ENCODE assay signal across 8 cellular contexts in the genomic region with DNA sequence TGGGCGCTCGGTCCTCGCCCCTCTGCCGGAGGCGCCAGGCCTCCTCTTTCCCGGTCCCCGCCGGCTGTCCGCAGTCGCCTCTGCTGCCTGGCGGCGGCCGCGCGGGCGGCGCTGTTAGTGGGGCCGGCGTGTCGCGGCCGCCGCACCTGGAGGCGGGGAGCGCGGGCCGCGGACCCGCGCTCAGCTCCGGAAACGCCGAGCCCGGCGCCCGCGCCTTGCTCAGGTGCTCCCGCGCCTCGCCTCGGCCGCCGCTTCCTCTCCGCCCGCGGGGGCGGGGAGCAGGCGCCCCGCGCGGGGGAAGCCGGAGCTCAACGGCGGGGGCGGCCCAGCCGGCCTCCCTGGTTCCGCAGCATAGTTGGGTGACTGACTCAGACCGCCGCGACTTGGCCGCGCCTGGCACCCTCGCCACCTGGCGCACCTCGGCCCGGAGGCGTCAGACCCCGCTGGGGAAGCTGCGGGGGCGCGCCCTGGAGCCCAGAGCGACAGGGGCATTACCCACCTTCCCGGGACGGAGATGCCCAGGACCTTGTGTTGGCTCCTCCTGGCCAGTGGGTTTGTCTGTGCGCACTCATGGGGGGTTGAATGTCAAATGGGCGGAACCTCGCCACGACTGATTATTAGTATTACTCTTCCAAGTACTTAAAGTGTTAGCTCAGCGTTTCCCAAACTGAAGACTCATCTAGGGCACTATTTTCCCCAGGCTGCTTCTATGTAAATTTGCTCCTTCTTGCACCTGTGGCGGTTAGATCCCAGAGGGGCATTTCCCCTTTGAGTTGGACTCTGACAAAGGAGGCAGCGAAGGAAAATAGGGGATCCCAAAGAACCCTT. TPM values are rescaled to one million over a fixed set of nuclear protein-coding genes. Genes with fewer than 3 reads are reported as not detected.
DNase-seq lines count a peak whose midpoint lies in the region; ATAC-seq and TF ChIP-seq lines count a peak whose summit lies in the region.

A gene with protein sequence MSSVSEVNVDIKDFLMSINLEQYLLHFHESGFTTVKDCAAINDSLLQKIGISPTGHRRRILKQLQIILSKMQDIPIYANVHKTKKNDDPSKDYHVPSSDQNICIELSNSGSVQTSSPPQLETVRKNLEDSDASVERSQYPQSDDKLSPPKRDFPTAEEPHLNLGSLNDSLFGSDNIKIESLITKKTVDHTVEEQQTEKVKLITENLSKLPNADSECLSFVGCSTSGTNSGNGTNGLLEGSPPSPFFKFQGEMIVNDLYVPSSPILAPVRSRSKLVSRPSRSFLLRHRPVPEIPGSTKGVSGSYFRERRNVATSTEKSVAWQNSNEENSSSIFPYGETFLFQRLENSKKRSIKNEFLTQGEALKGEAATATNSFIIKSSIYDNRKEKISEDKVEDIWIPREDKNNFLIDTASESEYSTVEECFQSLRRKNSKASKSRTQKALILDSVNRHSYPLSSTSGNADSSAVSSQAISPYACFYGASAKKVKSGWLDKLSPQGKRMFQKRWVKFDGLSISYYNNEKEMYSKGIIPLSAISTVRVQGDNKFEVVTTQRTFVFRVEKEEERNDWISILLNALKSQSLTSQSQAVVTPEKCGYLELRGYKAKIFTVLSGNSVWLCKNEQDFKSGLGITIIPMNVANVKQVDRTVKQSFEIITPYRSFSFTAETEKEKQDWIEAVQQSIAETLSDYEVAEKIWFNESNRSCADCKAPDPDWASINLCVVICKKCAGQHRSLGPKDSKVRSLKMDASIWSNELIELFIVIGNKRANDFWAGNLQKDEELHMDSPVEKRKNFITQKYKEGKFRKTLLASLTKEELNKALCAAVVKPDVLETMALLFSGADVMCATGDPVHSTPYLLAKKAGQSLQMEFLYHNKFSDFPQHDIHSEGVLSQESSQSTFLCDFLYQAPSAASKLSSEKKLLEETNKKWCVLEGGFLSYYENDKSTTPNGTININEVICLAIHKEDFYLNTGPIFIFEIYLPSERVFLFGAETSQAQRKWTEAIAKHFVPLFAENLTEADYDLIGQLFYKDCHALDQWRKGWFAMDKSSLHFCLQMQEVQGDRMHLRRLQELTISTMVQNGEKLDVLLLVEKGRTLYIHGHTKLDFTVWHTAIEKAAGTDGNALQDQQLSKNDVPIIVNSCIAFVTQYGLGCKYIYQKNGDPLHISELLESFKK (N-terminal part only) (minus strand): TSS at position 258 of the 828 bp plus-strand sequence. CDS start 15,028 bp downstream, outside the sequence.

- no peaks in the 10 kb centered on the region for H3K9me3 ChIP-seq in lung (ENCODE audit: control insufficient read depth in 2 of 2, insufficient read depth in 1 of 2, low read length in 1 of 2)

- H3K4me3 Mint-ChIP-seq in activated CD4-positive, alpha-beta T cell treated with anti-CD3 and anti-CD28 coated beads, Interleukin-2, amount 10 ng/mL, durations not matched to agents 24 days and 14 days = peak within 1 kb of the TSS; percentile 87

- no peaks in the 10 kb centered on the region for H3K4me1 ChIP-seq in lung (ENCODE audit: control insufficient read depth in 2 of 2, insufficient read depth in 2 of 2, low read length in 2 of 2)

- intact Hi-C loops in activated CD4-positive, alpha-beta T cell treated with anti-CD3 and anti-CD28 coated beads, Interleukin-2, amount 10 ng/mL, durations not matched to agents 24 days and 14 days (cut with micrococcal nuclease) = loop anchor here (1.0 kb wide), 5 partner anchors 11 to 150 kb away; no protein-coding TSS in a partner anchor

- no peaks in the 10 kb centered on the region for H3K27me3 ChIP-seq in lung (ENCODE audit: control insufficient read depth, insufficient read depth)

- H3K27ac Mint-ChIP-seq in activated CD4-positive, alpha-beta T cell treated with anti-CD3 and anti-CD28 coated beads, Interleukin-2, amount 10 ng/mL, durations not matched to agents 24 days and 14 days = peak within 1 kb of the TSS; percentile 96

- H3K36me3 Mint-ChIP-seq in activated CD4-positive, alpha-beta T cell treated with anti-CD3 and anti-CD28 coated beads, Interleukin-2, amount 10 ng/mL, durations not matched to agents 24 days and 14 days (ENCODE audit: low read depth) = peaks cover 25% of the 10 kb centered on the region

- peaks cover 38% of the 10 kb centered on the region for H3K4me1 Mint-ChIP-seq in activated CD4-positive, alpha-beta T cell treated with anti-CD3 and anti-CD28 coated beads, Interleukin-2, amount 10 ng/mL, durations not matched to agents 24 days and 14 days

- ATAC-seq in GM18499 (IDR thresholded peaks at IDR 0.05; ENCODE audit: insufficient read depth, unreplicated experiment) (peak; percentile 29), lung (ENCODE audit: insufficient read depth, low FRiP score) (peak; percentile 86)

- H3K9me3 Mint-ChIP-seq in activated CD4-positive, alpha-beta T cell treated with anti-CD3 and anti-CD28 coated beads, Interleukin-2, amount 10 ng/mL, durations not matched to agents 24 days and 14 days = peaks cover 3% of the 10 kb centered on the region

- 1% methylated on average over 60 to 81 of the region's 81 CpGs for WGBS in lung, 2 donors

- H3K27me3 Mint-ChIP-seq in activated CD4-positive, alpha-beta T cell treated with anti-CD3 and anti-CD28 coated beads, Interleukin-2, amount 10 ng/mL, durations not matched to agents 24 days and 14 days = peaks cover 7% of the 10 kb centered on the region

- TF ChIP-seq CTCF in HFF-Myc (IDR thresholded peaks at IDR 0.05; ENCODE audit: low read depth, low read length, missing control alignments) (no peak), lung (IDR thresholded peaks at IDR 0.05; ENCODE audit: control extremely low read depth, extremely low read depth) (no peak)

- peak within 1 kb of the TSS in 1 of 2 donors; percentile 90 for H3K27ac ChIP-seq in lung (ENCODE audit: low read depth in 1 of 2, low read length in 1 of 2)

- DNase-seq in HFF-Myc (ENCODE audit: extremely low read depth, low read depth) = no peak
- peak; percentile 45 for DNase-seq in NCI-H1105 (lab: John Stamatoyannopoulos, UW)
- peak; percentile 93 for DNase-seq in activated CD4-positive, alpha-beta T cell treated with anti-CD3 and anti-CD28 coated beads, Interleukin-2, amount 10 ng/mL, durations not matched to agents 24 days and 14 days
- peak; percentile 10 for DNase-seq in cortex of kidney (lab: John Stamatoyannopoulos, UW)
- DNase-seq in lung (ENCODE audit: low spot score) = peak; percentile 69
- peak; percentile 39 for DNase-seq in stimulated activated CD8-positive, alpha-beta memory T cell treated with anti-CD3 and anti-CD28 coated beads, Interleukin-12 subunit alpha, Interleukin-12 subunit beta, amount 100 ng/mL, for 24 hours (ENCODE audit: extremely low read depth)
- DNase-seq in amniotic stem cell (lab: John Stamatoyannopoulos, UW) = no peak

- H3K36me3 ChIP-seq in lung (ENCODE audit: control insufficient read depth in 2 of 2, insufficient read depth in 2 of 2, low read length in 2 of 2) = no peaks in the 10 kb centered on the region

- H3K4me3 ChIP-seq in HFF-Myc (replicated peaks; ENCODE audit: low read depth, low read length) (peak within 1 kb of the TSS; percentile 26; the same call in 1 of the 2 replicates), lung (peak within 1 kb of the TSS; percentile 62)

RNA-seq across cellular contexts. Expression of the gene that starts here (rescaled TPM):
- total RNA-seq in activated CD4-positive, alpha-beta T cell treated with anti-CD3 and anti-CD28 coated beads, Interleukin-2, amount 10 ng/mL, durations not matched to agents 24 days and 14 days = 45.3 and 45.4 TPM in 2 replicates
- 10 to 100 TPM; 32.7 to 77.8 TPM for total RNA-seq in lung
- 1 to 10 TPM; 5.9 to 7.6 TPM for polyA plus RNA-seq in lung

Comparison
In these comparisons a context has a peak if more than half of its experiments do, and no peak if none do; other contexts are left out.
1. DNase-seq: peak in NCI-H1105 (single experiment), activated CD4-positive, alpha-beta T cell treated with anti-CD3 and anti-CD28 coated beads, Interleukin-2, amount 10 ng/mL, durations not matched to agents 24 days and 14 days (single experiment), cortex of kidney (single experiment), lung (single experiment) and stimulated activated CD8-positive, alpha-beta memory T cell treated with anti-CD3 and anti-CD28 coated beads, Interleukin-12 subunit alpha, Interleukin-12 subunit beta, amount 100 ng/mL, for 24 hours (single experiment); none in HFF-Myc (single experiment) and amniotic stem cell (single experiment).